Comparison of ENCODE assay signal across 27 cellular contexts in genomic region chr6:133542056-133542821, GRCh38.
A peak's percentile ranks its signal among the peaks of the same experiment; 100 is the strongest.
DNase-seq lines count a peak whose midpoint lies in the region; ATAC-seq, FAIRE-seq and TF ChIP-seq lines count a peak whose summit lies in the region.
"Had no signal": no experiment of that assay in that cellular context is flagged by ENCODE, and none has a peak within 500 bp of the region (broad histone marks: within the 10 kb centered on the region; RNA-seq: fewer than 3 reads in every experiment).

No MANE protein-coding gene starts in this region.

- no peaks in the 10 kb centered on the region for H3K4me1 ChIP-seq in prostate gland (replicated peaks)

- no peaks in the 10 kb centered on the region for H3K4me1 Mint-ChIP-seq in activated T-cell treated with anti-CD3 and anti-CD28 coated beads, Interleukin-2, amount 50 U/mL, for 72 hours (ENCODE audit: low read depth)
- no peaks in the 10 kb centered on the region for H3K4me1 Mint-ChIP-seq in stimulated activated effector memory CD8-positive, alpha-beta T cell treated with anti-CD3 and anti-CD28 coated beads, Interleukin-12 subunit alpha, Interleukin-12 subunit beta, amount 100 ng/mL, for 72 hours
- no peaks in the 10 kb centered on the region for H3K4me1 Mint-ChIP-seq in natural killer cell treated with Interleukin-12 subunit alpha and Interleukin-12 subunit beta and Interleukin-15 and Interleukin-18, amount 100 ng/mL, for 72 hours (ENCODE audit: low read depth in 2 of 2)
- H3K4me1 Mint-ChIP-seq: stimulated activated naive B cell treated with anti-CD40 and anti-IgM and Interleukin-4, amounts not matched to agents 10 μg/mL and 1 μg/mL and 100 μg/mL, for 72 hours had no signal

- peaks cover 11% of the 10 kb centered on the region for H3K27me3 Mint-ChIP-seq in activated T-cell treated with anti-CD3 and anti-CD28 coated beads, Interleukin-2, amount 50 U/mL, for 72 hours (ENCODE audit: low read depth)
- H3K27me3 Mint-ChIP-seq in natural killer cell treated with Interleukin-12 subunit alpha and Interleukin-12 subunit beta and Interleukin-15 and Interleukin-18, amount 100 ng/mL, for 72 hours = peaks cover 2 to 8% of the 10 kb centered on the region in 2 donors

- no peak for FAIRE-seq in RCC 7860 (lab: Jason Lieb, UNC)
- FAIRE-seq: GM18507, H54 had no signal

- H3K36me3 Mint-ChIP-seq in activated T-cell treated with anti-CD3 and anti-CD28 coated beads, Interleukin-2, amount 50 U/mL, for 72 hours (ENCODE audit: insufficient read depth in 2 of 2) = no peaks in the 10 kb centered on the region
- no peaks in the 10 kb centered on the region for H3K36me3 Mint-ChIP-seq in stimulated activated effector memory CD8-positive, alpha-beta T cell treated with anti-CD3 and anti-CD28 coated beads, Interleukin-12 subunit alpha, Interleukin-12 subunit beta, amount 100 ng/mL, for 72 hours
- H3K36me3 Mint-ChIP-seq in natural killer cell treated with Interleukin-12 subunit alpha and Interleukin-12 subunit beta and Interleukin-15 and Interleukin-18, amount 100 ng/mL, for 72 hours = no peaks in the 10 kb centered on the region
- H3K36me3 Mint-ChIP-seq: stimulated activated naive B cell treated with anti-CD40 and anti-IgM and Interleukin-4, amounts not matched to agents 10 μg/mL and 1 μg/mL and 100 μg/mL, for 72 hours had no signal

- intact Hi-C loops in prostate gland (cut with DNase I) = no loop called here

- H3K27ac Mint-ChIP-seq in activated T-cell treated with anti-CD3 and anti-CD28 coated beads, Interleukin-2, amount 50 U/mL, for 72 hours = no peak overlapping the region
- H3K27ac Mint-ChIP-seq in stimulated activated effector memory CD8-positive, alpha-beta T cell treated with anti-CD3 and anti-CD28 coated beads, Interleukin-12 subunit alpha, Interleukin-12 subunit beta, amount 100 ng/mL, for 72 hours = no peak overlapping the region
- H3K27ac Mint-ChIP-seq in natural killer cell treated with Interleukin-12 subunit alpha and Interleukin-12 subunit beta and Interleukin-15 and Interleukin-18, amount 100 ng/mL, for 72 hours = no peak overlapping the region
- H3K27ac Mint-ChIP-seq: stimulated activated naive B cell treated with anti-CD40 and anti-IgM and Interleukin-4, amounts not matched to agents 10 μg/mL and 1 μg/mL and 100 μg/mL, for 72 hours had no signal

- no peaks in the 10 kb centered on the region for H3K9me3 ChIP-seq in prostate gland
- H3K9me3 ChIP-seq: neutrophil, tibial artery had no signal

- DNase-seq in activated T-cell treated with anti-CD3 and anti-CD28 coated beads, Interleukin-2, amount 50 U/mL, for 72 hours = peak; percentile 1 to 41
- DNase-seq in activated T-cell treated with anti-CD3 and anti-CD28 coated beads for 4 hours (no peak), RCC 7860 (ENCODE audit: low spot score) (peak; percentile 8), epithelial cell of esophagus (ENCODE audit: low read depth) (peak; percentile 29), prostate gland (ENCODE audit: low spot score) (no peak)
- peak in 1 of 2 donors; percentile 50 for DNase-seq in stimulated activated effector memory CD8-positive, alpha-beta T cell treated with anti-CD3 and anti-CD28 coated beads, Interleukin-12 subunit alpha, Interleukin-12 subunit beta, amount 100 ng/mL, for 72 hours (ENCODE audit: low spot score in 2 of 2)
- no peak for DNase-seq in natural killer cell treated with Interleukin-12 subunit alpha and Interleukin-12 subunit beta and Interleukin-15 and Interleukin-18, amount 100 ng/mL, for 72 hours (ENCODE audit: low spot score)
- DNase-seq: activated naive CD4-positive, alpha-beta T cell; aorta; DMS153; foreskin melanocyte; NCI-H1105; NCI-H526 treated with DMSO at 0.1 percent for 48 hours; right cardiac atrium; SIG-M5; stimulated activated CD4-positive, alpha-beta T cell treated with anti-CD3 and anti-CD28 coated beads, Interleukin-15, amount 100 ng/mL, for 24 hours; stimulated activated naive B cell treated with anti-CD40 and anti-IgM and Interleukin-4, amounts not matched to agents 10 μg/mL and 1 μg/mL and 100 μg/mL, for 72 hours; tibial artery had no signal

- H3K4me3 ChIP-seq in epithelial cell of esophagus (ENCODE audit: low read length) (no peak overlapping the region), prostate gland (no peak overlapping the region)
- H3K4me3 ChIP-seq: tibial artery had no signal

- H3K27ac ChIP-seq in prostate gland = no peak overlapping the region
- H3K27ac ChIP-seq: C4-2B, HL-60, KMS-11, neutrophil, tibial artery had no signal

- H3K9me3 Mint-ChIP-seq in activated T-cell treated with anti-CD3 and anti-CD28 coated beads, Interleukin-2, amount 50 U/mL, for 72 hours = no peaks in the 10 kb centered on the region
- H3K9me3 Mint-ChIP-seq in stimulated activated effector memory CD8-positive, alpha-beta T cell treated with anti-CD3 and anti-CD28 coated beads, Interleukin-12 subunit alpha, Interleukin-12 subunit beta, amount 100 ng/mL, for 72 hours = no peaks in the 10 kb centered on the region
- H3K9me3 Mint-ChIP-seq in natural killer cell treated with Interleukin-12 subunit alpha and Interleukin-12 subunit beta and Interleukin-15 and Interleukin-18, amount 100 ng/mL, for 72 hours = no peaks in the 10 kb centered on the region
- H3K9me3 Mint-ChIP-seq: stimulated activated naive B cell treated with anti-CD40 and anti-IgM and Interleukin-4, amounts not matched to agents 10 μg/mL and 1 μg/mL and 100 μg/mL, for 72 hours had no signal

- no peaks in the 10 kb centered on the region for H3K36me3 ChIP-seq in prostate gland
- H3K36me3 ChIP-seq: neutrophil, tibial artery had no signal

- ATAC-seq in activated T-cell treated with anti-CD3 and anti-CD28 coated beads, Interleukin-2, amount 50 U/mL, for 72 hours (replicated peaks in 1 of 2) = peak; percentile 72 to 92
- peak; percentile 60 for ATAC-seq in stimulated activated effector memory CD8-positive, alpha-beta T cell treated with anti-CD3 and anti-CD28 coated beads, Interleukin-12 subunit alpha, Interleukin-12 subunit beta, amount 100 ng/mL, for 72 hours
- no peak for ATAC-seq in natural killer cell treated with Interleukin-12 subunit alpha and Interleukin-12 subunit beta and Interleukin-15 and Interleukin-18, amount 100 ng/mL, for 72 hours
- ATAC-seq in HG03378 (IDR thresholded peaks at IDR 0.05; ENCODE audit: unreplicated experiment) = no peak
- ATAC-seq: activated CD4-positive, CD25-positive, alpha-beta regulatory T cell treated with anti-CD3 and anti-CD28 coated beads, Interleukin-2, amount 50 U/mL, for 24 hours; left lobe of liver; right cardiac atrium had no signal

- no peaks in the 10 kb centered on the region for H3K27me3 ChIP-seq in prostate gland (replicated peaks; ENCODE audit: insufficient read depth)
- H3K27me3 ChIP-seq: neutrophil, tibial artery had no signal

- no peak overlapping the region for H3K4me3 Mint-ChIP-seq in activated T-cell treated with anti-CD3 and anti-CD28 coated beads, Interleukin-2, amount 50 U/mL, for 72 hours
- H3K4me3 Mint-ChIP-seq in stimulated activated effector memory CD8-positive, alpha-beta T cell treated with anti-CD3 and anti-CD28 coated beads, Interleukin-12 subunit alpha, Interleukin-12 subunit beta, amount 100 ng/mL, for 72 hours = no peak overlapping the region
- H3K4me3 Mint-ChIP-seq in natural killer cell treated with Interleukin-12 subunit alpha and Interleukin-12 subunit beta and Interleukin-15 and Interleukin-18, amount 100 ng/mL, for 72 hours = no peak overlapping the region
- H3K4me3 Mint-ChIP-seq: stimulated activated naive B cell treated with anti-CD40 and anti-IgM and Interleukin-4, amounts not matched to agents 10 μg/mL and 1 μg/mL and 100 μg/mL, for 72 hours had no signal

- WGBS in prostate gland = 90% methylated on average over 9 of the region's 9 CpGs

- TF ChIP-seq CTCF in epithelial cell of esophagus (IDR thresholded peaks at IDR 0.05; ENCODE audit: insufficient read depth, low read depth, low read length, missing control alignments) = no peak
- no peak for TF ChIP-seq CTCF in prostate gland (IDR thresholded peaks at IDR 0.05)

- no peak for TF ChIP-seq POLR2A in prostate gland (IDR thresholded peaks at IDR 0.05)

Comparison
In these comparisons a context has a peak if more than half of its experiments do, and no peak if none do; other contexts are left out.
1. DNase-seq: peak in activated T-cell treated with anti-CD3 and anti-CD28 coated beads, Interleukin-2, amount 50 U/mL, for 72 hours (2 of 2), RCC 7860 (single experiment) and epithelial cell of esophagus (single experiment); none in activated T-cell treated with anti-CD3 and anti-CD28 coated beads for 4 hours (single experiment), prostate gland (single experiment) and natural killer cell treated with Interleukin-12 subunit alpha and Interleukin-12 subunit beta and Interleukin-15 and Interleukin-18, amount 100 ng/mL, for 72 hours (single experiment).
2. ATAC-seq: peak in activated T-cell treated with anti-CD3 and anti-CD28 coated beads, Interleukin-2, amount 50 U/mL, for 72 hours (2 of 2) and stimulated activated effector memory CD8-positive, alpha-beta T cell treated with anti-CD3 and anti-CD28 coated beads, Interleukin-12 subunit alpha, Interleukin-12 subunit beta, amount 100 ng/mL, for 72 hours (single experiment); none in natural killer cell treated with Interleukin-12 subunit alpha and Interleukin-12 subunit beta and Interleukin-15 and Interleukin-18, amount 100 ng/mL, for 72 hours (0 of 2) and HG03378 (single experiment).